ENCODE assay signal across 19 cellular contexts in genomic region chr12:21429994-21430393, GRCh38. TPM values are rescaled to one million over a fixed set of nuclear protein-coding genes. Genes with fewer than 3 reads are reported as not detected.
"Had no signal": no experiment of that assay in that cellular context is flagged by ENCODE, and none has a peak within 500 bp of the region (broad histone marks: within the 10 kb centered on the region; RNA-seq: fewer than 3 reads in every experiment).

No MANE protein-coding gene starts in this region.

- H3K36me3 ChIP-seq: gastroesophageal sphincter, heart right ventricle had no signal

- H3K27me3 Mint-ChIP-seq: activated naive CD8-positive, alpha-beta T cell had no signal

- H3K27ac ChIP-seq: dorsolateral prefrontal cortex, gastroesophageal sphincter, heart right ventricle, psoas muscle had no signal

- H3K27me3 ChIP-seq: dorsolateral prefrontal cortex, gastroesophageal sphincter had no signal

- H3K36me3 Mint-ChIP-seq: activated naive CD8-positive, alpha-beta T cell had no signal

- DNase-seq: activated CD4-positive, alpha-beta T cell treated with anti-CD3 and anti-CD28 coated beads for 4 hours; activated CD8-positive, alpha-beta T cell treated with anti-CD3 and anti-CD28 coated beads for 36 hours; activated gamma-delta T cell treated with Interleukin-2 at 50 U/mL for 16 hours; activated T-cell treated with anti-CD3 and anti-CD28 coated beads, Interleukin-2, amount 50 U/mL, for 48 hours; amniotic stem cell; dorsolateral prefrontal cortex; heart right ventricle; islet precursor cell; psoas muscle had no signal

- H3K27ac Mint-ChIP-seq: activated CD8-positive, alpha-beta T cell treated with anti-CD3 and anti-CD28 coated beads for 36 hours; activated naive CD8-positive, alpha-beta T cell; nephron; stimulated activated naive CD8-positive, alpha-beta T cell treated with anti-CD3 and anti-CD28 coated beads, Interleukin-15, Interleukin-2, amounts not matched to agents 100 ng/mL and 50 ng/mL, for 24 hours; type B pancreatic cell had no signal

- H3K4me1 ChIP-seq: gastroesophageal sphincter, heart right ventricle, psoas muscle had no signal

- H3K4me3 ChIP-seq: dorsolateral prefrontal cortex, gastroesophageal sphincter, heart right ventricle, psoas muscle had no signal

- H3K4me3 Mint-ChIP-seq: activated CD8-positive, alpha-beta T cell treated with anti-CD3 and anti-CD28 coated beads for 36 hours; activated naive CD8-positive, alpha-beta T cell; nephron; stimulated activated naive CD8-positive, alpha-beta T cell treated with anti-CD3 and anti-CD28 coated beads, Interleukin-15, Interleukin-2, amounts not matched to agents 100 ng/mL and 50 ng/mL, for 24 hours; type B pancreatic cell had no signal

- ATAC-seq: activated CD8-positive, alpha-beta T cell treated with anti-CD3 and anti-CD28 coated beads for 36 hours; gastroesophageal sphincter; heart right ventricle; left lobe of liver; psoas muscle; sciatic nerve had no signal

- H3K9me3 Mint-ChIP-seq: activated CD8-positive, alpha-beta T cell treated with anti-CD3 and anti-CD28 coated beads for 36 hours; stimulated activated naive CD8-positive, alpha-beta T cell treated with anti-CD3 and anti-CD28 coated beads, Interleukin-15, Interleukin-2, amounts not matched to agents 100 ng/mL and 50 ng/mL, for 24 hours had no signal

- H3K9me3 ChIP-seq: gastroesophageal sphincter, heart right ventricle, psoas muscle had no signal

- H3K4me1 Mint-ChIP-seq: nephron had no signal

RNA-seq across cellular contexts. Expression of gene IAPP, which starts 57.3 kb away (rescaled TPM):
- total RNA-seq: activated CD8-positive, alpha-beta T cell treated with anti-CD3 and anti-CD28 coated beads for 36 hours; cardiac septum; dorsolateral prefrontal cortex; gastroesophageal sphincter; heart right ventricle; mucosa of gallbladder; omental fat pad; psoas muscle; sciatic nerve had no signal
